In genomic region chr11:21295508-21295907, GRCh38 we compare ENCODE assay signal across 14 cellular contexts.
DNase-seq lines count a peak whose midpoint lies in the region; ATAC-seq and TF ChIP-seq lines count a peak whose summit lies in the region.
"Had no signal": no experiment of that assay in that cellular context is flagged by ENCODE, and none has a peak within 500 bp of the region (broad histone marks: within the 10 kb centered on the region; RNA-seq: fewer than 3 reads in every experiment).

No MANE protein-coding gene starts in this region.

- peak overlapping the region; percentile 48 for H3K27ac ChIP-seq in mesodermal cell (ENCODE audit: low read depth, low read length, severe bottlenecking)
- H3K27ac ChIP-seq: C4-2B had no signal

- H3K4me3 ChIP-seq in fibroblast of pulmonary artery (replicated peaks; ENCODE audit: low read depth, low read length) = no peak overlapping the region
- no peak overlapping the region for H3K4me3 ChIP-seq in mesodermal cell (ENCODE audit: extremely low read depth, insufficient read depth, low read length, poor library complexity, severe bottlenecking)

- 70 to 100% methylated on average over 1 of the region's 2 CpGs for WGBS in mesodermal cell (ENCODE audit: insufficient coverage in 2 of 2), 2 experiments

- H3K36me3 ChIP-seq in mesodermal cell (ENCODE audit: control insufficient read depth, insufficient read depth, low read length) = no peaks in the 10 kb centered on the region
- H3K36me3 ChIP-seq: BE2C had no signal

- DNase-seq in HT1080 (ENCODE audit: low read depth) (peak; percentile 3), fibroblast of pulmonary artery (ENCODE audit: low read depth) (peak; percentile 0), occipital lobe (lab: John Stamatoyannopoulos, UW) (no peak), glomerular visceral epithelial cell (ENCODE audit: extremely low spot score) (no peak)
- DNase-seq in activated naive CD4-positive, alpha-beta T cell treated with Interleukin-2 at 50 U/mL for 16 hours = no peak
- DNase-seq: BE2C; CD4-positive, alpha-beta memory T cell; DMS153; DND-41; GDM1 had no signal

- H3K9me3 ChIP-seq in mesodermal cell (ENCODE audit: control insufficient read depth, low read length) = no peaks in the 10 kb centered on the region
- H3K9me3 ChIP-seq: BE2C had no signal

- TF ChIP-seq CTCF in fibroblast of pulmonary artery (IDR thresholded peaks at IDR 0.05; ENCODE audit: low read length, missing control alignments) = no peak

- no peak for ATAC-seq in HG03280 (IDR thresholded peaks at IDR 0.05; ENCODE audit: unreplicated experiment)
- ATAC-seq: HCT116 had no signal

- H3K4me1 ChIP-seq in mesodermal cell (ENCODE audit: control insufficient read depth, insufficient read depth, low read length, poor library complexity, severe bottlenecking) = no peaks in the 10 kb centered on the region
- H3K4me1 ChIP-seq: BE2C had no signal

Comparison
In these comparisons a context has a peak if more than half of its experiments do, and no peak if none do; other contexts are left out.
1. DNase-seq: peak in HT1080 (single experiment) and fibroblast of pulmonary artery (single experiment); none in occipital lobe (single experiment), activated naive CD4-positive, alpha-beta T cell treated with Interleukin-2 at 50 U/mL for 16 hours (single experiment) and glomerular visceral epithelial cell (single experiment).